2 cellular contexts compared by ENCODE assay signal in genomic region chr3:150277444-150277843, GRCh38.
TF ChIP-seq lines count a peak whose summit lies in the region.

No MANE protein-coding gene starts in this region.

TF ChIP-seq in IMR-90, 13 proteins besides CTCF, POLR2A, EP300 and RAD21:
- no peak for TF ChIP-seq NFE2L2 (IDR thresholded peaks at IDR 0.05; ENCODE audit: low read depth, low read length)
- no peak for TF ChIP-seq MAFK (IDR thresholded peaks at IDR 0.05; ENCODE audit: low read depth, low read length)
- no peak for TF ChIP-seq FOS (IDR thresholded peaks at IDR 0.05; ENCODE audit: low read depth, low read length)
- no peak for TF ChIP-seq CEBPB (IDR thresholded peaks at IDR 0.05; ENCODE audit: low read depth, low read length)
- TF ChIP-seq MXI1 (IDR thresholded peaks at IDR 0.05; ENCODE audit: borderline replicate concordance, low read depth, low read length): no peak
- TF ChIP-seq ELK1 (IDR thresholded peaks at IDR 0.05; ENCODE audit: borderline replicate concordance, low read depth, low read length): no peak
- no peak for TF ChIP-seq MAZ (IDR thresholded peaks at IDR 0.05; ENCODE audit: borderline replicate concordance, low read depth, low read length)
- TF ChIP-seq RCOR1 (IDR thresholded peaks at IDR 0.05; ENCODE audit: insufficient replicate concordance, low read length): no peak
- TF ChIP-seq CHD1 (IDR thresholded peaks at IDR 0.05; ENCODE audit: low read depth, low read length): no peak
- TF ChIP-seq USF2 (IDR thresholded peaks at IDR 0.05; ENCODE audit: low read depth, low read length): no peak
- TF ChIP-seq SMC3 (IDR thresholded peaks at IDR 0.05; ENCODE audit: low read depth, low read length): no peak
- no peak for TF ChIP-seq BHLHE40 (IDR thresholded peaks at IDR 0.05; ENCODE audit: low read depth, low read length)
- no peak for TF ChIP-seq RFX5 (IDR thresholded peaks at IDR 0.05; ENCODE audit: low read depth, low read length)
TF ChIP-seq in IMR-90: peak in this region for 0.

TF ChIP-seq in endothelial cell of umbilical vein, 7 proteins besides CTCF, POLR2A, EP300 and RAD21:
- TF ChIP-seq POLR2AphosphoS5 (IDR thresholded peaks at IDR 0.05; ENCODE audit: insufficient read depth, low read depth, low read length) (no peak), GATA2 (IDR thresholded peaks at IDR 0.05; ENCODE audit: insufficient read depth, insufficient read length, low read depth, low read length) (no peak), EZH2 (IDR thresholded peaks at IDR 0.05; ENCODE audit: borderline replicate concordance, low read depth, low read length, severe bottlenecking) (no peak), MAX (IDR thresholded peaks at IDR 0.05; ENCODE audit: insufficient read depth, insufficient read length) (no peak), MYC (IDR thresholded peaks at IDR 0.05; ENCODE audit: low read depth, low read length) (no peak), JUN (IDR thresholded peaks at IDR 0.05; ENCODE audit: borderline replicate concordance, insufficient read depth, insufficient read length, low read depth) (no peak), FOS (IDR thresholded peaks at IDR 0.05; ENCODE audit: borderline replicate concordance, insufficient read depth, low read length) (no peak)
